34 cellular contexts compared by ENCODE assay signal in the genomic region with DNA sequence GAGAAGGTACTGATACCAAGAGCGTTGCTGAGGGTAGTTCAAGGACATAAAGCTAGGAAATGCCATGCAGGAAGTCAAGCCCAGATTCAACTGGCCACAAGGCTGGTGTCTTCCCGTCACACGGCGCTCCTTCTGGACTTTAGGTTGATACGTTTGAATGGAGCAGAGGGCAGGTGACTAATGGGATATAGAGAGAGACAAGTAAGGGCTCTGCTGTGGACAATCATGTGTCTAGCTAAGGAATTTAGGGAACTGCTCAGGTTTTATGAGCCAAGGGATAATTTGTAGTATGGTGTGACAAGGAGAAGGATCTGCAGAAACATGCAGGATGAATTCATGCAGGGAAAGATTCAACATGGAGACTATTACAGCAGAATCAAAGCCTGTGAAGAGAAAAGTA.
"Had no signal": no experiment of that assay in that cellular context is flagged by ENCODE, and none has a peak within 500 bp of the region (broad histone marks: within the 10 kb centered on the region; RNA-seq: fewer than 3 reads in every experiment).

No MANE protein-coding gene starts in this region.

- H3K27ac ChIP-seq: KMS-11 had no signal

- H3K4me3 ChIP-seq: MG63 had no signal

- H3K36me3 ChIP-seq: MG63 had no signal

- H3K27me3 ChIP-seq: MG63 had no signal

- H3K9me3 ChIP-seq: MG63 had no signal

- DNase-seq: Kasumi-1, KBM-7, KG1, MG63, MM.1S, MV-4-11, NCI-H1048, NCI-H1092, NCI-H1092 treated with DMSO at 0.1 percent for 48 hours, NCI-H1105, NCI-H1105 treated with DMSO at 0.1 percent for 48 hours, NCI-H1417, NCI-H1417 treated with DMSO at 0.1 percent for 48 hours, NCI-H1436, NCI-H1436 treated with DMSO at 0.1 percent for 48 hours, NCI-H146, NCI-H1694, NCI-H1694 treated with DMSO at 0.1 percent for 48 hours, NCI-H187, NCI-H187 treated with DMSO at 0.1 percent for 48 hours, NCI-H1930, NCI-H2029, NCI-H2029 treated with DMSO at 0.1 percent for 48 hours, NCI-H2081, NCI-H2081 treated with DMSO at 0.1 percent for 48 hours, NCI-H2107, NCI-H2171, NCI-H2171 treated with DMSO at 0.1 percent for 48 hours, NCI-H2227 treated with DMSO at 0.1 percent for 48 hours, NCI-H226, NCI-H345, NCI-H446, NCI-H446 treated with DMSO at 0.1 percent for 48 hours had no signal
